9 cellular contexts compared by ENCODE assay signal in the genomic region with DNA sequence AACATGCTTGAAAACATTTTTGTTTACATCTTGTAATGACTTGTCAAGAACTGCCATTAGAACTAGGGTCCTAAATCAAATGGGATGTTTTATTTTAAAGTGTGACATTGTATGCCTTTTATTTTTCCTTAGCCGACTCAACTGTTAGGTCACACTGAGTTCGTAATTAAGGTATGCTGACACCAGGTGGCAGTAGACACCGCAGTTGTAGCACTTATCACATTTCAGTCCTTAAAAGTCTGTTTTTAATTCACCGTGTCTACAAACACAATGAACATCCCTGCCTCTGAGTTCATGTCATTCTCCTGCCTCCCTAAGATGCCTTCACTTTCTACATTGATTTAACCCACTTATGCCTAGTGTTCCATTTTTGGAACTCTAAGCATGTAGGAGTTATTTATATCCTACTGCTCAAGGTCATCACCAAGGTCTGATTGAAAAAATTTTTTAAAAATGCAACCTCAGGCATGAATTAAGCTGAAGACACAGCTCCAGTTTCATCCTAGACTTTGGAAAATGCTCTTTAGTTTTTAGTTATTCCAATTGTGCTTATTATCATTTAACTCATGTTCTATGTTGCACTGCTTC.
DNase-seq lines count a peak whose midpoint lies in the region; ATAC-seq and TF ChIP-seq lines count a peak whose summit lies in the region.
"Had no signal": no experiment of that assay in that cellular context is flagged by ENCODE, and none has a peak within 500 bp of the region (broad histone marks: within the 10 kb centered on the region; RNA-seq: fewer than 3 reads in every experiment).

No MANE protein-coding gene starts in this region.

- H3K9me3 Mint-ChIP-seq in T-helper 2 cell treated with Interferon-gamma antibody and Interleukin-4, amounts not matched to agents 5 μg/mL and 100 μg/mL, for 36 hours = no peaks in the 10 kb centered on the region

- H3K9ac ChIP-seq in adipocyte (ENCODE audit: low read length) = peak overlapping the region; percentile 28

- H3K4me3 Mint-ChIP-seq in T-helper 2 cell treated with Interferon-gamma antibody and Interleukin-4, amounts not matched to agents 5 μg/mL and 100 μg/mL, for 36 hours = no peak overlapping the region
- H3K4me3 Mint-ChIP-seq: CD4-positive, CD25-positive, alpha-beta regulatory T cell had no signal

- DNase-seq in NCI-H510A treated with DMSO at 0.1 percent for 48 hours (lab: John Stamatoyannopoulos, UW) (peak; percentile 10), NCI-H510A (lab: John Stamatoyannopoulos, UW) (no peak), adipocyte (ENCODE audit: low read depth) (peak; percentile 74), lower lobe of right lung (no peak)
- peak; percentile 30 for DNase-seq in Jurkat, Clone E6-1 (ENCODE audit: low read depth, low spot score)
- DNase-seq in T-helper 2 cell treated with Interferon-gamma antibody and Interleukin-4, amounts not matched to agents 5 μg/mL and 100 μg/mL, for 36 hours (ENCODE audit: low spot score) = no peak

- H3K27me3 ChIP-seq in adipocyte (replicated peaks; ENCODE audit: control insufficient read depth, insufficient read depth, low read length) = no peaks in the 10 kb centered on the region
- no peaks in the 10 kb centered on the region for H3K27me3 ChIP-seq in lower lobe of right lung (ENCODE audit: low read depth)

- no peaks in the 10 kb centered on the region for H3K27me3 Mint-ChIP-seq in T-helper 2 cell treated with Interferon-gamma antibody and Interleukin-4, amounts not matched to agents 5 μg/mL and 100 μg/mL, for 36 hours (ENCODE audit: low read depth)
- H3K27me3 Mint-ChIP-seq: CD4-positive, CD25-positive, alpha-beta regulatory T cell had no signal

- no peak overlapping the region for H3K27ac ChIP-seq in lower lobe of right lung

- no peaks in the 10 kb centered on the region for H3K36me3 Mint-ChIP-seq in T-helper 2 cell treated with Interferon-gamma antibody and Interleukin-4, amounts not matched to agents 5 μg/mL and 100 μg/mL, for 36 hours (ENCODE audit: low read depth)
- H3K36me3 Mint-ChIP-seq: CD4-positive, CD25-positive, alpha-beta regulatory T cell had no signal

- TF ChIP-seq CTCF in lower lobe of right lung (IDR thresholded peaks at IDR 0.05) = peak; percentile 38

- intact Hi-C loops in lower lobe of right lung (cut with DNase I) = no loop called here

- H3K9me3 ChIP-seq in adipocyte (ENCODE audit: control insufficient read depth, low read length) (no peaks in the 10 kb centered on the region), lower lobe of right lung (no peaks in the 10 kb centered on the region)

- H3K27ac Mint-ChIP-seq in T-helper 2 cell treated with Interferon-gamma antibody and Interleukin-4, amounts not matched to agents 5 μg/mL and 100 μg/mL, for 36 hours = no peak overlapping the region
- H3K27ac Mint-ChIP-seq: CD4-positive, CD25-positive, alpha-beta regulatory T cell had no signal

- no peaks in the 10 kb centered on the region for H3K4me1 Mint-ChIP-seq in T-helper 2 cell treated with Interferon-gamma antibody and Interleukin-4, amounts not matched to agents 5 μg/mL and 100 μg/mL, for 36 hours (ENCODE audit: low read depth)
- H3K4me1 Mint-ChIP-seq: CD4-positive, CD25-positive, alpha-beta regulatory T cell had no signal

- ATAC-seq in lower lobe of right lung (no peak), GM21423 (IDR thresholded peaks at IDR 0.05; ENCODE audit: unreplicated experiment) (no peak), GM21360 (IDR thresholded peaks at IDR 0.05; ENCODE audit: unreplicated experiment) (no peak)

- H3K36me3 ChIP-seq in adipocyte (ENCODE audit: control insufficient read depth, insufficient read depth, low read length, severe bottlenecking) (peaks cover 5% of the 10 kb centered on the region), lower lobe of right lung (no peaks in the 10 kb centered on the region)

- H3K4me3 ChIP-seq in Jurkat, Clone E6-1 (ENCODE audit: low read length) = no peak overlapping the region
- H3K4me3 ChIP-seq in adipocyte (ENCODE audit: low read length) (no peak overlapping the region), lower lobe of right lung (no peak overlapping the region)

- H3K4me1 ChIP-seq in adipocyte (ENCODE audit: control insufficient read depth, insufficient read depth, low read length) (peaks cover 29% of the 10 kb centered on the region), lower lobe of right lung (no peaks in the 10 kb centered on the region)

Comparison
In these comparisons a context has a peak if more than half of its experiments do, and no peak if none do; other contexts are left out.
1. DNase-seq: peak in NCI-H510A treated with DMSO at 0.1 percent for 48 hours (single experiment), Jurkat, Clone E6-1 (single experiment) and adipocyte (single experiment); none in NCI-H510A (single experiment), lower lobe of right lung (single experiment) and T-helper 2 cell treated with Interferon-gamma antibody and Interleukin-4, amounts not matched to agents 5 μg/mL and 100 μg/mL, for 36 hours (single experiment).